Comparison of ENCODE assay signal across 8 cellular contexts in genomic region chr16:50509521-50510341, GRCh38. TPM values are rescaled to one million over a fixed set of nuclear protein-coding genes. Genes with fewer than 3 reads are reported as not detected.
DNase-seq lines count a peak whose midpoint lies in the region; ATAC-seq, FAIRE-seq and TF ChIP-seq lines count a peak whose summit lies in the region.

No MANE protein-coding gene starts in this region.

- peak; percentile 79 for FAIRE-seq in GM12878 (lab: Jason Lieb, UNC)

- no peak overlapping the region for H3K27ac ChIP-seq in heart left ventricle
- H3K27ac ChIP-seq in right cardiac atrium (ENCODE audit: low read length) = no peak overlapping the region
- no peak overlapping the region for H3K27ac ChIP-seq in RWPE1
- H3K27ac ChIP-seq in GM12878 (ENCODE audit: control insufficient read depth, insufficient read depth) = no peak overlapping the region
- H3K27ac ChIP-seq in mesendoderm (ENCODE audit: low read depth, low read length) = no peak overlapping the region

- RAD21 ChIA-PET in GM12878 (lab: Charles Lee; ENCODE audit: unreplicated experiment) = interaction anchor here (1.0 to 1.2 kb wide), 3 partner anchors 156 to 297 kb away, joined by 3 read pairs; no protein-coding TSS in a partner anchor

- TF ChIP-seq POLR2A in heart left ventricle (IDR thresholded peaks at IDR 0.05) (no peak), GM12878 (IDR thresholded peaks at IDR 0.05; ENCODE audit: low read depth, low read length) (no peak)

- no peak for TF ChIP-seq EP300 in GM12878 (IDR thresholded peaks at IDR 0.05; ENCODE audit: borderline replicate concordance in 1 of 2, control insufficient read depth in 1 of 2, low read depth in 2 of 2, low read length in 2 of 2)

- no peak for DNase-seq in heart left ventricle
- no peak for DNase-seq in right cardiac atrium
- DNase-seq in RWPE1 (ENCODE audit: low spot score) = no peak
- DNase-seq in GM12878 (ENCODE audit: low read depth, low spot score) = no peak
- peak; percentile 70 for DNase-seq in mesendoderm
- no peak for DNase-seq in NCI-H2107 (lab: John Stamatoyannopoulos, UW)
- DNase-seq in NCI-H2171 (lab: John Stamatoyannopoulos, UW) = no peak

- H2BK5ac ChIP-seq in mesendoderm (ENCODE audit: low read length) = no peak overlapping the region

- no TSS peak for BruUV-seq in GM12878 (replicated peaks; lab: Mats Ljungman, UMichigan)

- POLR2A ChIA-PET in RWPE1 (lab: Yijun Ruan, JAX; ENCODE audit: low non-redundant PET) = no interaction called here
- POLR2A ChIA-PET in GM12878 (lab: Charles Lee) = no interaction called here

- 56 to 59% (median 58%) methylated on average over 10 of the region's 10 CpGs for WGBS in heart left ventricle, 4 donors
- WGBS in right cardiac atrium = 58% methylated on average over 10 of the region's 10 CpGs
- WGBS in GM12878 (ENCODE audit: insufficient coverage, insufficient replicate concordance, low lambda C conversion rate, missing lambda C conversion rate) = 29% methylated on average over 10 of the region's 10 CpGs
- no CpG with 5 or more reads among the region's 10 CpGs for WGBS in mesendoderm (ENCODE audit: extremely low coverage, insufficient coverage, low lambda C conversion rate)

- TF ChIP-seq CTCF in heart left ventricle (IDR thresholded peaks at IDR 0.05) (peak in 10 of 12 donors; percentile 10 to 52 (median 32)), RWPE1 (conservative IDR thresholded peaks at IDR 0.05; ENCODE audit: low read depth) (peak; percentile 33), GM12878 (IDR thresholded peaks at IDR 0.05 in 2 of 3, conservative IDR thresholded peaks at IDR 0.05 in 1 of 3; ENCODE audit: control insufficient read depth in 2 of 3, extremely low read depth in 1 of 3, insufficient read depth in 1 of 3, low read depth in 3 of 3, low read length in 3 of 3) (peak; percentile 64 to 88 (median 84))

- H3K36me3 ChIP-seq in heart left ventricle (no peaks in the 10 kb centered on the region), GM12878 (ENCODE audit: control insufficient read depth in 2 of 2, insufficient read depth in 2 of 2, low read length in 1 of 2) (no peaks in the 10 kb centered on the region), mesendoderm (ENCODE audit: control insufficient read depth, insufficient read depth, low read length) (no peaks in the 10 kb centered on the region)

- intact Hi-C loops in heart left ventricle (cut with DNase I) = no loop called here
- intact Hi-C loops in right cardiac atrium (cut with DNase I) = no loop called here
- intact Hi-C loops in GM12878 (cut with micrococcal nuclease; ENCODE audit: unreplicated experiment) = loop anchor here (10.0 kb wide), 1 partner anchor 135 kb away; no protein-coding TSS in a partner anchor

- CTCF ChIA-PET in RWPE1 (lab: Yijun Ruan, JAX) (interaction anchor here (0.6 kb wide), 1 partner anchor 368 kb away, joined by 3 read pairs; no protein-coding TSS in a partner anchor), GM12878 (lab: Yijun Ruan, JAX) (interaction anchor here (0.6 to 1.6 kb wide), 7 partner anchors 9 to 299 kb away, joined by 3 to 4 read pairs (median 3); no protein-coding TSS in a partner anchor)

- H3K4me1 ChIP-seq in heart left ventricle (no peaks in the 10 kb centered on the region), right cardiac atrium (ENCODE audit: control insufficient read depth, insufficient read depth, low read length) (no peaks in the 10 kb centered on the region), GM12878 (ENCODE audit: control insufficient read depth, insufficient read depth, low read length) (no peaks in the 10 kb centered on the region), mesendoderm (ENCODE audit: control insufficient read depth, low read depth, low read length) (no peaks in the 10 kb centered on the region)

- H3K9me3 ChIP-seq in heart left ventricle (peaks cover 0 to 23% (median 3%) of the 10 kb centered on the region in 12 donors), right cardiac atrium (ENCODE audit: control insufficient read depth, low read length) (peaks cover 3% of the 10 kb centered on the region), GM12878 (replicated peaks; ENCODE audit: control insufficient read depth, insufficient read depth, low read length) (no peaks in the 10 kb centered on the region)

- no peak overlapping the region for H3K4me3 ChIP-seq in heart left ventricle
- no peak overlapping the region for H3K4me3 ChIP-seq in right cardiac atrium (ENCODE audit: low read length)
- H3K4me3 ChIP-seq in GM12878 = no peak overlapping the region
- H3K4me3 ChIP-seq in mesendoderm (ENCODE audit: low read length) = no peak overlapping the region

- ATAC-seq in heart left ventricle (no peak), right cardiac atrium (no peak), GM12878 (peak; percentile 32; the same call in 2 of the 3 replicates), GM18867 (IDR thresholded peaks at IDR 0.05; ENCODE audit: unreplicated experiment) (no peak)

- TF ChIP-seq RAD21 in GM12878 (IDR thresholded peaks at IDR 0.05; ENCODE audit: insufficient read depth, low read depth, low read length) = peak; percentile 79

- H3K79me2 ChIP-seq in GM12878 (ENCODE audit: control insufficient read depth, insufficient read depth, low read length) = no peaks in the 10 kb centered on the region
- no peaks in the 10 kb centered on the region for H3K79me2 ChIP-seq in mesendoderm (ENCODE audit: control insufficient read depth, insufficient read depth, low read length)

- no peak overlapping the region for H3K23ac ChIP-seq in mesendoderm (ENCODE audit: low read length)

- H3K27me3 ChIP-seq in heart left ventricle = peaks cover 0 to 14% (median 0%) of the 10 kb centered on the region in 9 donors
- H3K27me3 ChIP-seq in right cardiac atrium (ENCODE audit: control insufficient read depth, insufficient read depth) = no peaks in the 10 kb centered on the region
- H3K27me3 ChIP-seq in GM12878 (replicated peaks in 1 of 2; ENCODE audit: control insufficient read depth in 2 of 2, insufficient read depth in 2 of 2, low read length in 1 of 2) = no peaks in the 10 kb centered on the region; a peak in 1 of 4 replicates
- H3K27me3 ChIP-seq in mesendoderm (ENCODE audit: insufficient read depth, low read length, poor library complexity) = no peaks in the 10 kb centered on the region

- no peaks in the 10 kb centered on the region for H3K79me1 ChIP-seq in mesendoderm (ENCODE audit: low read length)

- no peak overlapping the region for H2BK120ac ChIP-seq in mesendoderm (ENCODE audit: low read depth, low read length)

- H4K20me1 ChIP-seq in GM12878 (ENCODE audit: control insufficient read depth, insufficient read depth) = no peaks in the 10 kb centered on the region

- H3K4me2 ChIP-seq in GM12878 (ENCODE audit: control insufficient read depth, insufficient read depth) (no peak overlapping the region), mesendoderm (ENCODE audit: low read length) (no peak overlapping the region)

- H3K18ac ChIP-seq in mesendoderm (ENCODE audit: low read length) = no peak overlapping the region

- H2AK5ac ChIP-seq in mesendoderm (ENCODE audit: low read length) = no peak overlapping the region

- no peak overlapping the region for H3K56ac ChIP-seq in mesendoderm (ENCODE audit: low read length)

- in situ Hi-C loops in GM12878 (cut with MboI) = no loop called here

- H3K4ac ChIP-seq in mesendoderm (ENCODE audit: low read depth, low read length) = no peak overlapping the region

- SMC1A ChIA-PET in GM12878 (lab: Charles Lee; ENCODE audit: uncharacterized antibody, unreplicated experiment) = no interaction called here

- H4K5ac ChIP-seq in mesendoderm (ENCODE audit: low read length) = no peak overlapping the region

- no peak overlapping the region for H2BK15ac ChIP-seq in mesendoderm (replicated peaks; ENCODE audit: low read depth)

- no peak overlapping the region for H4K8ac ChIP-seq in mesendoderm (ENCODE audit: low read depth, low read length)

- no peak overlapping the region for H3K9ac ChIP-seq in GM12878 (ENCODE audit: control insufficient read depth, insufficient read depth, low read length)
- H3K9ac ChIP-seq in mesendoderm (ENCODE audit: low read length) = no peak overlapping the region

- H2AFZ ChIP-seq in GM12878 (ENCODE audit: control insufficient read depth, low read depth, low read length) = no peak overlapping the region

TF ChIP-seq in GM12878, 131 proteins besides CTCF, POLR2A, EP300 and RAD21 (continues in another document):
- TF ChIP-seq SIN3A (IDR thresholded peaks at IDR 0.05; ENCODE audit: low read depth, low read length) = no peak
- no peak for TF ChIP-seq NFYA (IDR thresholded peaks at IDR 0.05; ENCODE audit: borderline replicate concordance, low read depth, low read length)
- TF ChIP-seq ELK1 (IDR thresholded peaks at IDR 0.05; ENCODE audit: low read depth, low read length) = no peak

RNA-seq across cellular contexts. Expression of gene NKD1, which starts 38.5 kb away (rescaled TPM):
- total RNA-seq in heart left ventricle (1 to 10 TPM in 1 of 9 donors, under 1 TPM in 8; 0.05 to 1.0 (median 0.26) TPM), right cardiac atrium (1 to 10 TPM; 1.1 to 3.2 (median 2.1) TPM), GM12878 (2014; rRNA removed) (under 0.01 and 0.05 TPM in 2 replicates), GM12878 (2014; rRNA removed; fragmentation: Illumina TruSeq; extraction: Trizol) (under 0.01 TPM in 2 replicates), GM12878 (2021) (0.43 and 0.49 TPM in 2 replicates)
- polyA plus RNA-seq in heart left ventricle (under 1 TPM; 0.23 to 0.32 TPM), right cardiac atrium (0.68 TPM), GM12878 (2011; rRNA removed) (0.01 and 0.07 TPM in 2 replicates), GM12878 (2014; fragmentation: Illumina TruSeq; extraction: Trizol) (0.01 and 0.02 TPM in 2 replicates), GM12878 (2014; fragmentation: Nextera tagmentation; extraction: Ambion mirVana) (under 1 TPM in 1 of 2 experiments, not detected in 1; under 0.01 TPM), GM12878 (2014; rRNA removed) (0.29 and 0.42 TPM in 2 replicates), GM12878 (2016; fragmentation: Nextera tagmentation; extraction: Ambion mirVana) (under 1 TPM in 1 of 2 experiments, not detected in 1; 0.15 TPM)
- 0.51 and 0.69 TPM in 2 replicates for total RNA-seq in GM12878 (2013; cell fraction: nucleolus; rRNA removed)
- 0.04 TPM for polyA plus RNA-seq in GM12878 (2011; ENCODE audit: low read depth)
- 0.01 and 0.13 TPM in 2 replicates for polyA plus RNA-seq in GM12878 (2011; cell fraction: cytosol; rRNA removed)
- polyA plus RNA-seq in GM12878 (2011; cell fraction: nucleus; rRNA removed) = 0.07 and 0.19 TPM in 2 replicates
- polyA plus RNA-seq in GM12878 (2012) = 0.06 and 0.07 TPM in 2 replicates
- under 0.01 and 0.07 TPM in 2 replicates for polyA minus RNA-seq in GM12878 (2011; rRNA and poly(A)+ RNA removed)
- polyA minus RNA-seq in GM12878 (2011; cell fraction: cytosol; rRNA and poly(A)+ RNA removed) = not detected in 2 replicates
- under 0.01 and 0.10 TPM in 2 replicates for polyA minus RNA-seq in GM12878 (2011; cell fraction: nucleus; rRNA and poly(A)+ RNA removed)
- polyA plus RNA-seq in mesendoderm (2013, experiment 1 of 2) = 8.8 TPM
- polyA plus RNA-seq in mesendoderm (2013, experiment 2 of 2) = 7.9 TPM

Comparison
In these comparisons a context has a peak if more than half of its experiments do, and no peak if none do; other contexts are left out.
1. CTCF ChIP-seq: peak in every context shown above with its lines; median percentile 84 in GM12878; 33 in RWPE1; 32 in heart left ventricle.